18 cellular contexts compared by ENCODE assay signal in the genomic region with DNA sequence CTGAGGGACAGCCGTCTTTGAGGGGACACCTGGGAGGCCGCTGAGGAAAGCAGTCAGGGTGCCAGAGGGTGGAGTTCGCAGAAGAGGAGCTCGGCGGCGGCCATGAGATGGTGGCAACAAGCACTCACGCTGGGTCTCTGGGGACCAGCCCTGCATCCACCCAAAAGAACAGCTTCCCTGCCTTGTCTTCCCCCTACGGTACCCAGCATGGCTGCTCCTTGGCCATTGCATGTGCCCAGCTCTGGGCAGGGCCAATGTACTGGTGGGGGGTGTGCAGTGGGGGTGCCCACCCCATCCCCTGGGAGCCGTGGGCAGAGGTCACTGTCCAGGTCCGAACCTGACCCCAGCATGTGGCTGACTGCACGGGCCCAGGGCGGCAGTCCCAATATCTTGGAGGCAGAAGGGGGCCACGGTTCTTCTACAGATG. TPM values are rescaled to one million over a fixed set of nuclear protein-coding genes. Genes with fewer than 3 reads are reported as not detected.
DNase-seq lines count a peak whose midpoint lies in the region; ATAC-seq and TF ChIP-seq lines count a peak whose summit lies in the region.
"Had no signal": no experiment of that assay in that cellular context is flagged by ENCODE, and none has a peak within 500 bp of the region (broad histone marks: within the 10 kb centered on the region; RNA-seq: fewer than 3 reads in every experiment).

No MANE protein-coding gene starts in this region.

- no peaks in the 10 kb centered on the region for H3K27me3 ChIP-seq in H7 (ENCODE audit: control insufficient read depth, insufficient read depth, low read length)
- H3K27me3 ChIP-seq in spleen (replicated peaks in 1 of 7): no peaks in the 10 kb centered on the region
- H3K27me3 ChIP-seq: hepatocyte had no signal

- POLR2A ChIA-PET in WTC11 (lab: Charles Lee): no interaction called here

- DNase-seq in H7 (peak; percentile 33), WTC11 (ENCODE audit: low spot score) (peak; percentile 10), islet precursor cell (peak; percentile 43), spleen (peak; percentile 68), A172 (ENCODE audit: low spot score) (no peak), occipital lobe (lab: John Stamatoyannopoulos, UW) (no peak)
- no peak for DNase-seq in stimulated activated naive CD4-positive, alpha-beta T cell (lab: John Stamatoyannopoulos, UW)
- DNase-seq: activated CD4-positive, alpha-beta T cell treated with anti-CD3 and anti-CD28 coated beads, Interleukin-2, amount 10 ng/mL, durations not matched to agents 7 days and 5 days; activated T-cell treated with anti-CD3 and anti-CD28 coated beads, Interleukin-2, amount 50 U/mL, for 4 hours; effector memory CD8-positive, alpha-beta T cell; naive B cell; NCI-H1930; NCI-H524 treated with DMSO at 0.1 percent for 48 hours; stimulated activated CD4-positive, alpha-beta T cell treated with anti-CD3 and anti-CD28 coated beads, Interleukin-15, amount 100 ng/mL, for 24 hours had no signal

- peaks cover 6% of the 10 kb centered on the region for H3K9me3 Mint-ChIP-seq in WTC11
- H3K9me3 Mint-ChIP-seq: activated CD4-positive, alpha-beta T cell treated with anti-CD3 and anti-CD28 coated beads, Interleukin-2, amount 10 ng/mL, durations not matched to agents 7 days and 5 days; activated T-cell treated with anti-CD3 and anti-CD28 coated beads, Interleukin-2, amount 50 U/mL, for 4 hours; central memory CD8-positive, alpha-beta T cell; effector memory CD8-positive, alpha-beta T cell; naive B cell had no signal

- no peaks in the 10 kb centered on the region for H3K9me3 ChIP-seq in spleen

- H3K36me3 Mint-ChIP-seq in WTC11: peaks cover 6% of the 10 kb centered on the region
- H3K36me3 Mint-ChIP-seq: naive B cell had no signal

- H3K4me3 Mint-ChIP-seq in WTC11: no peak overlapping the region
- H3K4me3 Mint-ChIP-seq: activated CD4-positive, alpha-beta T cell treated with anti-CD3 and anti-CD28 coated beads, Interleukin-2, amount 10 ng/mL, durations not matched to agents 7 days and 5 days; activated T-cell treated with anti-CD3 and anti-CD28 coated beads, Interleukin-2, amount 50 U/mL, for 4 hours; central memory CD8-positive, alpha-beta T cell; effector memory CD8-positive, alpha-beta T cell; naive B cell had no signal

- H3K4me3 ChIP-seq in H7 (ENCODE audit: insufficient read depth, low read depth, low read length): no peak overlapping the region
- no peak overlapping the region for H3K4me3 ChIP-seq in spleen
- H3K4me3 ChIP-seq: hepatocyte, SK-N-MC had no signal

- WGBS in spleen, 5 donors: 81 to 95% (median 86%) methylated on average over 12 to 13 of the region's 13 CpGs

- TF ChIP-seq POLR2A in spleen (IDR thresholded peaks at IDR 0.05): no peak

- no peaks in the 10 kb centered on the region for H3K27me3 Mint-ChIP-seq in WTC11 (ENCODE audit: low read depth)
- H3K27me3 Mint-ChIP-seq: activated CD4-positive, alpha-beta T cell treated with anti-CD3 and anti-CD28 coated beads, Interleukin-2, amount 10 ng/mL, durations not matched to agents 7 days and 5 days; central memory CD8-positive, alpha-beta T cell; effector memory CD8-positive, alpha-beta T cell; naive B cell had no signal

- H3K4me1 Mint-ChIP-seq in WTC11: peaks cover 2% of the 10 kb centered on the region; the same call in 1 of the 2 replicates
- H3K4me1 Mint-ChIP-seq: activated CD4-positive, alpha-beta T cell treated with anti-CD3 and anti-CD28 coated beads, Interleukin-2, amount 10 ng/mL, durations not matched to agents 7 days and 5 days; central memory CD8-positive, alpha-beta T cell; naive B cell had no signal

- H3K27ac Mint-ChIP-seq in WTC11: no peak overlapping the region
- H3K27ac Mint-ChIP-seq: activated CD4-positive, alpha-beta T cell treated with anti-CD3 and anti-CD28 coated beads, Interleukin-2, amount 10 ng/mL, durations not matched to agents 7 days and 5 days; naive B cell; progenitor cell of endocrine pancreas had no signal

- H3K4me1 ChIP-seq in spleen: peaks cover 11 to 60% (median 42%) of the 10 kb centered on the region in 6 donors

- TF ChIP-seq CTCF in WTC11 (IDR thresholded peaks at IDR 0.05): no peak
- TF ChIP-seq CTCF in spleen (IDR thresholded peaks at IDR 0.05 in 8 of 11, conservative IDR thresholded peaks at IDR 0.05 in 3 of 11): no peak

- ATAC-seq in WTC11: no peak
- ATAC-seq: activated T-cell treated with anti-CD3 and anti-CD28 coated beads, Interleukin-2, amount 50 U/mL, for 4 hours; effector memory CD8-positive, alpha-beta T cell had no signal

- no peak overlapping the region for H3K27ac ChIP-seq in spleen
- H3K27ac ChIP-seq: hepatocyte, SK-N-MC had no signal

- no peaks in the 10 kb centered on the region for H3K36me3 ChIP-seq in H7 (replicated peaks; ENCODE audit: control insufficient read depth, insufficient read depth, low read length)
- H3K36me3 ChIP-seq in spleen: peaks cover 0 to 88% (median 22%) of the 10 kb centered on the region in 6 donors

- CTCF ChIA-PET in WTC11 (lab: Charles Lee): interaction anchor here (0.7 to 1.3 kb wide), 2 partner anchors 12 to 16 kb away, joined by 3 to 5 read pairs; no protein-coding TSS in a partner anchor

- intact Hi-C loops in spleen (cut with DNase I; ENCODE audit: low total_unique reads): no loop called here

TF ChIP-seq in WTC11, 78 proteins besides CTCF, POLR2A, EP300 and RAD21:
- TF ChIP-seq, protein P1, sequence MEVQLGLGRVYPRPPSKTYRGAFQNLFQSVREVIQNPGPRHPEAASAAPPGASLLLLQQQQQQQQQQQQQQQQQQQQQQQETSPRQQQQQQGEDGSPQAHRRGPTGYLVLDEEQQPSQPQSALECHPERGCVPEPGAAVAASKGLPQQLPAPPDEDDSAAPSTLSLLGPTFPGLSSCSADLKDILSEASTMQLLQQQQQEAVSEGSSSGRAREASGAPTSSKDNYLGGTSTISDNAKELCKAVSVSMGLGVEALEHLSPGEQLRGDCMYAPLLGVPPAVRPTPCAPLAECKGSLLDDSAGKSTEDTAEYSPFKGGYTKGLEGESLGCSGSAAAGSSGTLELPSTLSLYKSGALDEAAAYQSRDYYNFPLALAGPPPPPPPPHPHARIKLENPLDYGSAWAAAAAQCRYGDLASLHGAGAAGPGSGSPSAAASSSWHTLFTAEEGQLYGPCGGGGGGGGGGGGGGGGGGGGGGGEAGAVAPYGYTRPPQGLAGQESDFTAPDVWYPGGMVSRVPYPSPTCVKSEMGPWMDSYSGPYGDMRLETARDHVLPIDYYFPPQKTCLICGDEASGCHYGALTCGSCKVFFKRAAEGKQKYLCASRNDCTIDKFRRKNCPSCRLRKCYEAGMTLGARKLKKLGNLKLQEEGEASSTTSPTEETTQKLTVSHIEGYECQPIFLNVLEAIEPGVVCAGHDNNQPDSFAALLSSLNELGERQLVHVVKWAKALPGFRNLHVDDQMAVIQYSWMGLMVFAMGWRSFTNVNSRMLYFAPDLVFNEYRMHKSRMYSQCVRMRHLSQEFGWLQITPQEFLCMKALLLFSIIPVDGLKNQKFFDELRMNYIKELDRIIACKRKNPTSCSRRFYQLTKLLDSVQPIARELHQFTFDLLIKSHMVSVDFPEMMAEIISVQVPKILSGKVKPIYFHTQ (CRISPR knock-in tag; IDR thresholded peaks at IDR 0.05): no peak
- TF ChIP-seq SP1 (CRISPR knock-in tag; conservative IDR thresholded peaks at IDR 0.05) (no peak), ZNF416 (CRISPR knock-in tag; IDR thresholded peaks at IDR 0.05) (no peak), ATF1 (CRISPR knock-in tag; IDR thresholded peaks at IDR 0.05) (no peak), NR1H2 (CRISPR knock-in tag; IDR thresholded peaks at IDR 0.05) (no peak), PRRX2 (CRISPR knock-in tag; IDR thresholded peaks at IDR 0.05) (no peak), ESRRA (CRISPR knock-in tag; IDR thresholded peaks at IDR 0.05; ENCODE audit: borderline replicate concordance) (no peak), CBFB (CRISPR knock-in tag; IDR thresholded peaks at IDR 0.05; ENCODE audit: low read depth) (no peak)
- TF ChIP-seq, protein P2, sequence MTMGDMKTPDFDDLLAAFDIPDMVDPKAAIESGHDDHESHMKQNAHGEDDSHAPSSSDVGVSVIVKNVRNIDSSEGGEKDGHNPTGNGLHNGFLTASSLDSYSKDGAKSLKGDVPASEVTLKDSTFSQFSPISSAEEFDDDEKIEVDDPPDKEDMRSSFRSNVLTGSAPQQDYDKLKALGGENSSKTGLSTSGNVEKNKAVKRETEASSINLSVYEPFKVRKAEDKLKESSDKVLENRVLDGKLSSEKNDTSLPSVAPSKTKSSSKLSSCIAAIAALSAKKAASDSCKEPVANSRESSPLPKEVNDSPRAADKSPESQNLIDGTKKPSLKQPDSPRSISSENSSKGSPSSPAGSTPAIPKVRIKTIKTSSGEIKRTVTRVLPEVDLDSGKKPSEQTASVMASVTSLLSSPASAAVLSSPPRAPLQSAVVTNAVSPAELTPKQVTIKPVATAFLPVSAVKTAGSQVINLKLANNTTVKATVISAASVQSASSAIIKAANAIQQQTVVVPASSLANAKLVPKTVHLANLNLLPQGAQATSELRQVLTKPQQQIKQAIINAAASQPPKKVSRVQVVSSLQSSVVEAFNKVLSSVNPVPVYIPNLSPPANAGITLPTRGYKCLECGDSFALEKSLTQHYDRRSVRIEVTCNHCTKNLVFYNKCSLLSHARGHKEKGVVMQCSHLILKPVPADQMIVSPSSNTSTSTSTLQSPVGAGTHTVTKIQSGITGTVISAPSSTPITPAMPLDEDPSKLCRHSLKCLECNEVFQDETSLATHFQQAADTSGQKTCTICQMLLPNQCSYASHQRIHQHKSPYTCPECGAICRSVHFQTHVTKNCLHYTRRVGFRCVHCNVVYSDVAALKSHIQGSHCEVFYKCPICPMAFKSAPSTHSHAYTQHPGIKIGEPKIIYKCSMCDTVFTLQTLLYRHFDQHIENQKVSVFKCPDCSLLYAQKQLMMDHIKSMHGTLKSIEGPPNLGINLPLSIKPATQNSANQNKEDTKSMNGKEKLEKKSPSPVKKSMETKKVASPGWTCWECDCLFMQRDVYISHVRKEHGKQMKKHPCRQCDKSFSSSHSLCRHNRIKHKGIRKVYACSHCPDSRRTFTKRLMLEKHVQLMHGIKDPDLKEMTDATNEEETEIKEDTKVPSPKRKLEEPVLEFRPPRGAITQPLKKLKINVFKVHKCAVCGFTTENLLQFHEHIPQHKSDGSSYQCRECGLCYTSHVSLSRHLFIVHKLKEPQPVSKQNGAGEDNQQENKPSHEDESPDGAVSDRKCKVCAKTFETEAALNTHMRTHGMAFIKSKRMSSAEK (CRISPR knock-in tag; IDR thresholded peaks at IDR 0.05; ENCODE audit: borderline replicate concordance): no peak

RNA-seq across cellular contexts. Expression of a gene that starts 42.3 kb away (rescaled TPM):
- total RNA-seq in H7 (2014; rRNA removed; shearing (Covaris generic)): 21.1 and 23.7 TPM in 2 replicates
- total RNA-seq in WTC11 (2021) (13.1 to 17.7 TPM (median 14.8 TPM) in 3 replicates), spleen (10 to 100 TPM; 37.2 to 91.2 (median 73.3) TPM), occipital lobe (31.2 TPM)
- polyA plus RNA-seq in spleen: 10 to 100 TPM in 2 of 3 donors, 1 to 10 TPM in 1; 5.1 to 21.6 (median 10.7) TPM
- 18.1 and 18.5 TPM in 2 replicates for total RNA-seq in A172 (2014; rRNA removed; shearing (Covaris generic))

Comparison
In these comparisons a context has a peak if more than half of its experiments do, and no peak if none do; other contexts are left out.
1. DNase-seq: peak in H7 (single experiment), WTC11 (single experiment), islet precursor cell (single experiment) and spleen (single experiment); none in A172 (single experiment), stimulated activated naive CD4-positive, alpha-beta T cell (0 of 6) and occipital lobe (single experiment).